In the genomic region with DNA sequence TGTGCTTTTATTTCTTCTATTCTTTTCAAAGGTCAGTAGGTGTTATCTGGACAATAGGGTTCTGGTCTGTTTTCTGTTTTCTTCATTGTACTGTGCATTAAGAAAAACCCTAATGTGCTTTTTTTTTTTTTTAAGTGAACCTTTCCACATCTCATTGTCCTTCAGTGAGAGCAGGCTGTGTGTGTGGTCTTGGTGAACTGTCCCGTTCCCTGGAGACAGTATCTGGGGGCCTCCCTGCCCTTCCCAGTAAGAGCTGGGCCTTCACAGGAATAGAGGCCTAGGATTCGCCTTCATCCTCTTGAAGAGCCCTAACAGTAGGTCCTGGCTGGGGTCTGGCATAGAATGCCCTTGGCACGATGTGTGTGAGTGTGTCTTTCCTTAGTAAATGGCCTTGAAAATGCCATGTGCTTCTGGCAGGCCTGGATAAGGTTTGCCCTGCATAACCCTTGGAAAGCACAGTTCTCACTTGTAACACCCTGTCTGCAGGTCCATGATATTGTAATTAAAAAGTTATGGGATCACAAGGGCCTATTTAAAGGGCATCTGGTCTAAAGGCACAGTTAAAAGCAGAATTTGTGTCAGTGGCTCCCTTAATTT, we compare ENCODE assay signal across 14 cellular contexts.
DNase-seq lines count a peak whose midpoint lies in the region; ATAC-seq and TF ChIP-seq lines count a peak whose summit lies in the region.
"Had no signal": no experiment of that assay in that cellular context is flagged by ENCODE, and none has a peak within 500 bp of the region (broad histone marks: within the 10 kb centered on the region; RNA-seq: fewer than 3 reads in every experiment).

No MANE protein-coding gene starts in this region.

- peaks cover 30 to 80% of the 10 kb centered on the region in 2 donors for H3K4me1 ChIP-seq in ascending aorta

- peak; percentile 22 for DNase-seq in AG10803 (ENCODE audit: low read depth)
- no peak for DNase-seq in ascending aorta (ENCODE audit: low spot score in 2 of 2)
- DNase-seq in left cardiac atrium, result peak; percentile 50
- DNase-seq in progenitor cell of endocrine pancreas (ENCODE audit: low spot score, unreplicated experiment), result no peak
- DNase-seq in stimulated activated CD4-positive, alpha-beta T cell treated with anti-CD3 and anti-CD28 coated beads, Interleukin-12 subunit alpha, Interleukin-12 subunit beta, amount 100 ng/mL, for 4 hours, result no peak
- DNase-seq in SIG-M5 treated with dmso at 0.1 percent for 504 hours (lab: John Stamatoyannopoulos, UW; ENCODE audit: unreplicated experiment), result no peak
- DNase-seq in NCI-H1092 (lab: John Stamatoyannopoulos, UW), result no peak
- DNase-seq: effector CD8-positive, alpha-beta T cell; H9; hippocampal formation; NCI-H1417; NCI-H510A treated with DMSO at 0.1 percent for 48 hours; T1000 had no signal

- no peaks in the 10 kb centered on the region for H3K36me3 Mint-ChIP-seq in progenitor cell of endocrine pancreas (ENCODE audit: insufficient read depth)

- peak overlapping the region; percentile 100 for H3K27ac Mint-ChIP-seq in progenitor cell of endocrine pancreas

- H3K9me3 ChIP-seq in ascending aorta, result no peaks in the 10 kb centered on the region

- no peaks in the 10 kb centered on the region for H3K36me3 ChIP-seq in ascending aorta

- no peak overlapping the region for H3K4me3 Mint-ChIP-seq in progenitor cell of endocrine pancreas (ENCODE audit: low read depth)
- H3K4me3 Mint-ChIP-seq: H9 had no signal

- H3K27me3 ChIP-seq in ascending aorta, result no peaks in the 10 kb centered on the region

- no peak overlapping the region for H3K4me3 ChIP-seq in AG10803 (ENCODE audit: low read length)
- no peak overlapping the region for H3K4me3 ChIP-seq in ascending aorta

- peak; percentile 7 to 20 for ATAC-seq in left cardiac atrium
- ATAC-seq in GM19035 (IDR thresholded peaks at IDR 0.05; ENCODE audit: unreplicated experiment), result no peak

- H3K27ac ChIP-seq in ascending aorta, result peak overlapping the region; percentile 95 to 97

- TF ChIP-seq CTCF in AG10803 (conservative IDR thresholded peaks at IDR 0.05; ENCODE audit: low read length) (no peak), ascending aorta (IDR thresholded peaks at IDR 0.05) (no peak), progenitor cell of endocrine pancreas (IDR thresholded peaks at IDR 0.05; ENCODE audit: unreplicated experiment) (no peak)

- intact Hi-C loops in ascending aorta (cut with DNase I), result loop anchor here (5.0 kb wide), 3 partner anchors 33 to 77 kb away; no protein-coding TSS in a partner anchor
- intact Hi-C loops in left cardiac atrium (cut with DNase I), result loop anchor here in 1 of 2 donors (5.0 kb wide), 1 partner anchor 48 kb away; no protein-coding TSS in a partner anchor

- peaks cover 49% of the 10 kb centered on the region for H3K4me1 Mint-ChIP-seq in progenitor cell of endocrine pancreas (ENCODE audit: low read depth)

- H3K9me3 Mint-ChIP-seq in progenitor cell of endocrine pancreas (ENCODE audit: low read depth), result no peaks in the 10 kb centered on the region
- H3K9me3 Mint-ChIP-seq: H9 had no signal

- no peaks in the 10 kb centered on the region for H3K27me3 Mint-ChIP-seq in progenitor cell of endocrine pancreas

Comparison
In these comparisons a context has a peak if more than half of its experiments do, and no peak if none do; other contexts are left out.
1. DNase-seq: peak in AG10803 (single experiment) and left cardiac atrium (single experiment); none in ascending aorta (0 of 2), progenitor cell of endocrine pancreas (single experiment), stimulated activated CD4-positive, alpha-beta T cell treated with anti-CD3 and anti-CD28 coated beads, Interleukin-12 subunit alpha, Interleukin-12 subunit beta, amount 100 ng/mL, for 4 hours (single experiment), SIG-M5 treated with dmso at 0.1 percent for 504 hours (single experiment) and NCI-H1092 (single experiment).